ENCODE assay signal across 1 cellular context in genomic region chr1:152035406-152036315, GRCh38.
A peak's percentile ranks its signal among the peaks of the same experiment; 100 is the strongest.
TF ChIP-seq lines count a peak whose summit lies in the region.

No MANE protein-coding gene starts in this region.

TF ChIP-seq in HepG2, 621 proteins besides CTCF, POLR2A, EP300 and RAD21:
- TF ChIP-seq, protein P1, sequence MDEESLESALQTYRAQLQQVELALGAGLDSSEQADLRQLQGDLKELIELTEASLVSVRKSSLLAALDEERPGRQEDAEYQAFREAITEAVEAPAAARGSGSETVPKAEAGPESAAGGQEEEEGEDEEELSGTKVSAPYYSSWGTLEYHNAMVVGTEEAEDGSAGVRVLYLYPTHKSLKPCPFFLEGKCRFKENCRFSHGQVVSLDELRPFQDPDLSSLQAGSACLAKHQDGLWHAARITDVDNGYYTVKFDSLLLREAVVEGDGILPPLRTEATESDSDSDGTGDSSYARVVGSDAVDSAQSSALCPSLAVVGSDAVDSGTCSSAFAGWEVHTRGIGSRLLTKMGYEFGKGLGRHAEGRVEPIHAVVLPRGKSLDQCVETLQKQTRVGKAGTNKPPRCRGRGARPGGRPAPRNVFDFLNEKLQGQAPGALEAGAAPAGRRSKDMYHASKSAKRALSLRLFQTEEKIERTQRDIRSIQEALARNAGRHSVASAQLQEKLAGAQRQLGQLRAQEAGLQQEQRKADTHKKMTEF (CRISPR knock-in tag; IDR thresholded peaks at IDR 0.05): peak; percentile 4; the same call in 1 of the 2 replicates
- no peak for TF ChIP-seq TGIF2 (CRISPR knock-in tag; IDR thresholded peaks at IDR 0.05)
- no peak for TF ChIP-seq GABPA (IDR thresholded peaks at IDR 0.05; ENCODE audit: low read depth, low read length)
- TF ChIP-seq GABPA (CRISPR knock-in tag; IDR thresholded peaks at IDR 0.05; ENCODE audit: low read depth): 0 out of 2 replicates have a peak, but pooled peaks have one; percentile 1
- TF ChIP-seq SNAI1 (CRISPR knock-in tag; IDR thresholded peaks at IDR 0.05; ENCODE audit: borderline replicate concordance): no peak
- 0 out of 2 replicates have a peak, but pooled peaks have one; percentile 3 for TF ChIP-seq NAIF1 (CRISPR knock-in tag; IDR thresholded peaks at IDR 0.05; ENCODE audit: borderline replicate concordance)
